ENCODE assay signal across 13 cellular contexts in genomic region chr12:29316772-29317171, GRCh38.
A peak's percentile ranks its signal among the peaks of the same experiment; 100 is the strongest.
DNase-seq lines count a peak whose midpoint lies in the region; ATAC-seq and TF ChIP-seq lines count a peak whose summit lies in the region.
"Had no signal": no experiment of that assay in that cellular context is flagged by ENCODE, and none has a peak within 500 bp of the region (broad histone marks: within the 10 kb centered on the region; RNA-seq: fewer than 3 reads in every experiment).

No MANE protein-coding gene starts in this region.

- no peaks in the 10 kb centered on the region for H3K79me1 ChIP-seq in mesendoderm (ENCODE audit: low read length)

- no peaks in the 10 kb centered on the region for H3K27me3 ChIP-seq in mesendoderm (ENCODE audit: insufficient read depth, low read length, poor library complexity)
- H3K27me3 ChIP-seq: uterus had no signal

- TF ChIP-seq CTCF in fibroblast of the aortic adventitia (IDR thresholded peaks at IDR 0.05; ENCODE audit: insufficient read depth, low read length), result no peak

- peaks cover 2% of the 10 kb centered on the region for H3K4me1 ChIP-seq in mesendoderm (ENCODE audit: control insufficient read depth, low read depth, low read length)
- H3K4me1 ChIP-seq: uterus had no signal

- H2BK5ac ChIP-seq in mesendoderm (ENCODE audit: low read length), result no peak overlapping the region

- H4K8ac ChIP-seq in mesendoderm (ENCODE audit: low read depth, low read length), result no peak overlapping the region

- no peak overlapping the region for H3K4ac ChIP-seq in mesendoderm (ENCODE audit: low read depth, low read length)

- no peak overlapping the region for H3K4me2 ChIP-seq in mesendoderm (ENCODE audit: low read length)

- H3K4me3 ChIP-seq in fibroblast of the aortic adventitia (ENCODE audit: low read depth, low read length) (no peak overlapping the region), mesendoderm (ENCODE audit: low read length) (no peak overlapping the region)
- H3K4me3 ChIP-seq: uterus had no signal

- H3K27ac ChIP-seq in mesendoderm (ENCODE audit: low read depth, low read length), result peak overlapping the region; percentile 56
- H3K27ac ChIP-seq: uterus had no signal

- H3K79me2 ChIP-seq in mesendoderm (ENCODE audit: control insufficient read depth, insufficient read depth, low read length), result no peaks in the 10 kb centered on the region

- no peak overlapping the region for H3K18ac ChIP-seq in mesendoderm (ENCODE audit: low read length)

- no peak overlapping the region for H4K5ac ChIP-seq in mesendoderm (ENCODE audit: low read length)

- no peak overlapping the region for H2BK120ac ChIP-seq in mesendoderm (ENCODE audit: low read depth, low read length)

- H2AK5ac ChIP-seq in mesendoderm (ENCODE audit: low read length), result no peak overlapping the region

- H2BK15ac ChIP-seq in mesendoderm (replicated peaks; ENCODE audit: low read depth), result no peak overlapping the region

- H3K9ac ChIP-seq in mesendoderm (ENCODE audit: low read length), result no peak overlapping the region

- no peak for ATAC-seq in HG03457 (IDR thresholded peaks at IDR 0.05; ENCODE audit: unreplicated experiment)

- peak; percentile 70 for DNase-seq in Daoy (ENCODE audit: low read depth)
- peak; percentile 72 for DNase-seq in RPMI7951 (ENCODE audit: low read depth)
- DNase-seq in fibroblast of the aortic adventitia (ENCODE audit: low read depth), result peak; percentile 84
- DNase-seq in mesendoderm, result peak; percentile 98
- DNase-seq in DMS153 (lab: John Stamatoyannopoulos, UW), result no peak
- no peak for DNase-seq in OCI-M2 (lab: John Stamatoyannopoulos, UW; ENCODE audit: unreplicated experiment)
- DNase-seq in T-helper 2 cell, result no peak
- DNase-seq: activated CD8-positive, alpha-beta memory T cell treated with anti-CD3 and anti-CD28 coated beads, Interleukin-2, amount 50 U/mL, for 4 hours; DMS79; naive thymus-derived CD4-positive, alpha-beta T cell; RPMI8226; uterus had no signal

- WGBS in mesendoderm (ENCODE audit: extremely low coverage, insufficient coverage, low lambda C conversion rate), result no CpG with 5 or more reads among the region's 4 CpGs

- H3K23ac ChIP-seq in mesendoderm (ENCODE audit: low read length), result no peak overlapping the region

- no peaks in the 10 kb centered on the region for H3K36me3 ChIP-seq in mesendoderm (ENCODE audit: control insufficient read depth, insufficient read depth, low read length)
- H3K36me3 ChIP-seq: uterus had no signal

- H3K56ac ChIP-seq in mesendoderm (ENCODE audit: low read length), result no peak overlapping the region

Comparison
In these comparisons a context has a peak if more than half of its experiments do, and no peak if none do; other contexts are left out.
1. DNase-seq: peak in Daoy (single experiment), RPMI7951 (single experiment), fibroblast of the aortic adventitia (single experiment) and mesendoderm (single experiment); none in DMS153 (single experiment), OCI-M2 (single experiment) and T-helper 2 cell (0 of 5).